In genomic region chr2:27915874-27916273, GRCh38 we compare ENCODE assay signal across 14 cellular contexts. TPM values are rescaled to one million over a fixed set of nuclear protein-coding genes. Genes with fewer than 3 reads are reported as not detected.
DNase-seq lines count a peak whose midpoint lies in the region; ATAC-seq and TF ChIP-seq lines count a peak whose summit lies in the region.
"Had no signal": no experiment of that assay in that cellular context is flagged by ENCODE, and none has a peak within 500 bp of the region (broad histone marks: within the 10 kb centered on the region; RNA-seq: fewer than 3 reads in every experiment).

No MANE protein-coding gene starts in this region.

- H3K27ac ChIP-seq in left ventricle myocardium inferior (replicated peaks) (peak overlapping the region; percentile 56), dorsolateral prefrontal cortex (peak overlapping the region in 40 of 59 donors; percentile 7 to 77 (median 48)), parathyroid adenoma (peak overlapping the region; percentile 37), ovary (no peak overlapping the region)

- ATAC-seq in left ventricle myocardium superior: no peak
- no peak for ATAC-seq in HG03095 (IDR thresholded peaks at IDR 0.05; ENCODE audit: unreplicated experiment)
- ATAC-seq in activated T-cell treated with anti-CD3 and anti-CD28 coated beads, Interleukin-2, amount 50 U/mL, for 4 hours: no peak
- no peak for ATAC-seq in HG03135 (IDR thresholded peaks at IDR 0.05; ENCODE audit: unreplicated experiment)
- ATAC-seq: activated CD4-positive, CD25-positive, alpha-beta regulatory T cell treated with anti-CD3 and anti-CD28 coated beads, Interleukin-2, amount 50 U/mL, for 24 hours; effector memory CD8-positive, alpha-beta T cell; Panc1 had no signal

- H3K9me3 Mint-ChIP-seq in activated T-cell treated with anti-CD3 and anti-CD28 coated beads, Interleukin-2, amount 50 U/mL, for 4 hours: no peaks in the 10 kb centered on the region
- H3K9me3 Mint-ChIP-seq: activated naive CD4-positive, alpha-beta T cell treated with anti-CD3 and anti-CD28 coated beads, Interleukin-2, amount 10 ng/mL, durations not matched to agents 7 days and 5 days; effector memory CD8-positive, alpha-beta T cell; stimulated activated naive CD8-positive, alpha-beta T cell treated with anti-CD3 and anti-CD28 coated beads, Interleukin-15, Interleukin-2, amounts not matched to agents 100 ng/mL and 50 ng/mL, for 24 hours had no signal

- H3K4me1 Mint-ChIP-seq in activated T-cell treated with anti-CD3 and anti-CD28 coated beads, Interleukin-2, amount 50 U/mL, for 4 hours (ENCODE audit: low read depth): peaks cover 25% of the 10 kb centered on the region

- peaks cover 58% of the 10 kb centered on the region for H3K4me1 ChIP-seq in left ventricle myocardium inferior
- peaks cover 13% of the 10 kb centered on the region for H3K4me1 ChIP-seq in parathyroid adenoma
- H3K4me1 ChIP-seq in ovary (ENCODE audit: insufficient read depth): peaks cover 5% of the 10 kb centered on the region

- no peak overlapping the region for H3K4me2 ChIP-seq in parathyroid adenoma (ENCODE audit: low read length)

- H2AFZ ChIP-seq in parathyroid adenoma: no peak overlapping the region

- DNase-seq in left ventricle myocardium inferior: no peak
- DNase-seq in left ventricle myocardium superior: no peak
- no peak for DNase-seq in dorsolateral prefrontal cortex
- DNase-seq in activated T-cell treated with anti-CD3 and anti-CD28 coated beads, Interleukin-2, amount 50 U/mL, for 4 hours: no peak
- DNase-seq in ovary: no peak
- DNase-seq: activated CD8-positive, alpha-beta memory T cell treated with anti-CD3 and anti-CD28 coated beads, Interleukin-2, amount 50 U/mL, for 48 hours; activated naive CD4-positive, alpha-beta T cell treated with anti-CD3 and anti-CD28 coated beads, Interleukin-2, amount 10 ng/mL, durations not matched to agents 7 days and 5 days; effector memory CD8-positive, alpha-beta T cell had no signal

- peaks cover 14% of the 10 kb centered on the region for H3K36me3 Mint-ChIP-seq in activated T-cell treated with anti-CD3 and anti-CD28 coated beads, Interleukin-2, amount 50 U/mL, for 4 hours (ENCODE audit: insufficient read depth)

- no peak for TF ChIP-seq CTCF in left ventricle myocardium inferior (IDR thresholded peaks at IDR 0.05; ENCODE audit: borderline replicate concordance)
- TF ChIP-seq CTCF in dorsolateral prefrontal cortex (IDR thresholded peaks at IDR 0.05 in 54 of 56, conservative IDR thresholded peaks at IDR 0.05 in 2 of 56; ENCODE audit: low read depth in 1 of 56, partially characterized antibody in 56 of 56): no peak
- TF ChIP-seq CTCF in parathyroid adenoma (IDR thresholded peaks at IDR 0.05): no peak
- no peak for TF ChIP-seq CTCF in ovary (IDR thresholded peaks at IDR 0.05)

- TF ChIP-seq POLR2A in ovary (IDR thresholded peaks at IDR 0.05): no peak

- TF ChIP-seq EP300 in ovary (IDR thresholded peaks at IDR 0.05): no peak

- no peak overlapping the region for H3K4me3 Mint-ChIP-seq in activated T-cell treated with anti-CD3 and anti-CD28 coated beads, Interleukin-2, amount 50 U/mL, for 4 hours
- H3K4me3 Mint-ChIP-seq: activated naive CD4-positive, alpha-beta T cell treated with anti-CD3 and anti-CD28 coated beads, Interleukin-2, amount 10 ng/mL, durations not matched to agents 7 days and 5 days; effector memory CD8-positive, alpha-beta T cell; stimulated activated naive CD8-positive, alpha-beta T cell treated with anti-CD3 and anti-CD28 coated beads, Interleukin-15, Interleukin-2, amounts not matched to agents 100 ng/mL and 50 ng/mL, for 24 hours had no signal

- intact Hi-C loops in left ventricle myocardium inferior (cut with micrococcal nuclease) (no loop called here), left ventricle myocardium superior (cut with micrococcal nuclease) (no loop called here), dorsolateral prefrontal cortex (cut with DNase I) (no loop called here), ovary (cut with DNase I) (no loop called here)

- H3K36me3 ChIP-seq in left ventricle myocardium inferior (no peaks in the 10 kb centered on the region), parathyroid adenoma (ENCODE audit: control insufficient read depth, insufficient read depth, low read length) (no peaks in the 10 kb centered on the region), ovary (no peaks in the 10 kb centered on the region)

- no peaks in the 10 kb centered on the region for H3K79me2 ChIP-seq in parathyroid adenoma

- H3K9me3 ChIP-seq in left ventricle myocardium inferior (replicated peaks): no peaks in the 10 kb centered on the region
- no peaks in the 10 kb centered on the region for H3K9me3 ChIP-seq in parathyroid adenoma (ENCODE audit: control insufficient read depth, low read length)
- H3K9me3 ChIP-seq in ovary: no peaks in the 10 kb centered on the region

- H3K9ac ChIP-seq in parathyroid adenoma: no peak overlapping the region

- H3K27me3 ChIP-seq in left ventricle myocardium inferior (ENCODE audit: low read depth) (no peaks in the 10 kb centered on the region), dorsolateral prefrontal cortex (no peaks in the 10 kb centered on the region), parathyroid adenoma (ENCODE audit: control insufficient read depth, insufficient read depth, low read length) (no peaks in the 10 kb centered on the region), ovary (no peaks in the 10 kb centered on the region)

- H3K4me3 ChIP-seq in left ventricle myocardium inferior: no peak overlapping the region
- H3K4me3 ChIP-seq in dorsolateral prefrontal cortex: no peak overlapping the region
- no peak overlapping the region for H3K4me3 ChIP-seq in parathyroid adenoma (ENCODE audit: low read depth, low read length)
- H3K4me3 ChIP-seq in ovary: no peak overlapping the region

- H3K27me3 Mint-ChIP-seq in activated T-cell treated with anti-CD3 and anti-CD28 coated beads, Interleukin-2, amount 50 U/mL, for 4 hours (ENCODE audit: low read depth): no peaks in the 10 kb centered on the region
- H3K27me3 Mint-ChIP-seq: activated naive CD4-positive, alpha-beta T cell treated with anti-CD3 and anti-CD28 coated beads, Interleukin-2, amount 10 ng/mL, durations not matched to agents 7 days and 5 days; effector memory CD8-positive, alpha-beta T cell; stimulated activated naive CD8-positive, alpha-beta T cell treated with anti-CD3 and anti-CD28 coated beads, Interleukin-15, Interleukin-2, amounts not matched to agents 100 ng/mL and 50 ng/mL, for 24 hours had no signal

RNA-seq across cellular contexts. Expression of gene BABAM2, which starts 25.3 kb away (rescaled TPM):
- total RNA-seq in left ventricle myocardium inferior: 58.9 TPM
- 56.8 TPM for total RNA-seq in left ventricle myocardium superior
- total RNA-seq in dorsolateral prefrontal cortex: 10 to 100 TPM; 31.9 to 79.7 (median 53.8) TPM
- 10 to 100 TPM; 34.3 to 45.9 (median 35.6) TPM for total RNA-seq in activated T-cell treated with anti-CD3 and anti-CD28 coated beads, Interleukin-2, amount 50 U/mL, for 4 hours
- total RNA-seq in ovary: 10 to 100 TPM; 24.2 to 51.3 (median 46.8) TPM
- polyA plus RNA-seq in ovary: 10 to 100 TPM; 22.0 to 96.7 TPM

RNA-seq across cellular contexts. Expression of gene RBKS, which starts 25.7 kb away (rescaled TPM):
- total RNA-seq in left ventricle myocardium inferior (2.7 TPM), left ventricle myocardium superior (3.3 TPM), dorsolateral prefrontal cortex (10 to 100 TPM in 1 of 120 experiments, 1 to 10 TPM in 119; 2.1 to 10.6 (median 4.0) TPM), ovary (10 to 100 TPM in 1 of 7 donors, 1 to 10 TPM in 6; 1.9 to 32.9 (median 4.0) TPM)
- total RNA-seq in activated T-cell treated with anti-CD3 and anti-CD28 coated beads, Interleukin-2, amount 50 U/mL, for 4 hours: 1 to 10 TPM in 2 of 3 donors, under 1 TPM in 1; 0.79 to 1.6 (median 1.2) TPM
- polyA plus RNA-seq in ovary: 1 to 10 TPM; 2.4 to 6.9 TPM

Comparison
In these comparisons a context has a peak if more than half of its experiments do, and no peak if none do; other contexts are left out.
1. H3K27ac ChIP-seq: peak in left ventricle myocardium inferior (single experiment), dorsolateral prefrontal cortex (40 of 59) and parathyroid adenoma (single experiment); none in ovary (0 of 2).